10 cellular contexts compared by ENCODE assay signal in the genomic region with DNA sequence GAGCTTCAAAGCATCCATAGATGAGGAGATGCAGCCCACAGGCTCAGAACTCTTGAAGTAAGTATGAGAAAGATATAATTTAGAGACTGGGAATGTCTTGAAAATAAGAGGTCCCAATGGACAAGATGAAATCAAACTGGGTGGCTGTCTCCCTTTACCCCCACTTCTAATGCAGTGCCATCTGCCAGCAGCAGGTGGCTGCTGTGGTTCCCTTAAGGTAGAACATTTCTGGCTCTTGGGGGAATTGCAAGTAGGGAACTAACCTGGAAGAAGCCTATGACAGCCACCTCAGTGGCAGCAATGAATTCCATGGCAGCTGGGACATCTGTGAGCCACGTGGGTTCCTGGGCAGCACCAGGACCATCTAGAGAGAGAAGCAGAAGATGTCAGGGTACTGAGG. TPM values are rescaled to one million over a fixed set of nuclear protein-coding genes. Genes with fewer than 3 reads are reported as not detected.
DNase-seq lines count a peak whose midpoint lies in the region; ATAC-seq, FAIRE-seq and TF ChIP-seq lines count a peak whose summit lies in the region.
"Had no signal": no experiment of that assay in that cellular context is flagged by ENCODE, and none has a peak within 500 bp of the region (broad histone marks: within the 10 kb centered on the region; RNA-seq: fewer than 3 reads in every experiment).

No MANE protein-coding gene starts in this region.

- H3K27me3 Mint-ChIP-seq in CD4-positive, alpha-beta T cell: no peaks in the 10 kb centered on the region

- intact Hi-C loops in CD4-positive, alpha-beta T cell (cut with DNase I, micrococcal nuclease): loop anchor here (2.0 kb wide), 4 partner anchors 19 to 91 kb away; no protein-coding TSS in a partner anchor
- intact Hi-C loops in left colon (cut with DNase I, micrococcal nuclease): no loop called here

- peak overlapping the region; percentile 72 for H3K27ac Mint-ChIP-seq in CD4-positive, alpha-beta T cell

- TF ChIP-seq CTCF in CD4-positive, alpha-beta T cell (IDR thresholded peaks at IDR 0.05): peak; percentile 59
- TF ChIP-seq CTCF in fibroblast of mammary gland (conservative IDR thresholded peaks at IDR 0.05; ENCODE audit: control insufficient read depth, insufficient read depth, low read depth, low read length): peak; percentile 13

- FAIRE-seq in GM19239 (lab: Jason Lieb, UNC): peak; percentile 49

- ATAC-seq in CD4-positive, alpha-beta T cell (ENCODE audit: poor library complexity): peak; percentile 35
- no peak for ATAC-seq in HG02763 (IDR thresholded peaks at IDR 0.05; ENCODE audit: unreplicated experiment)
- ATAC-seq in left colon: no peak

- peaks cover 3% of the 10 kb centered on the region for H3K9me3 Mint-ChIP-seq in CD4-positive, alpha-beta T cell

- H3K36me3 Mint-ChIP-seq in CD4-positive, alpha-beta T cell (ENCODE audit: low read depth): peaks cover 95% of the 10 kb centered on the region

- no peaks in the 10 kb centered on the region for H3K9me3 ChIP-seq in CD4-positive, alpha-beta T cell (ENCODE audit: control insufficient read depth, low read length)

- CTCF ChIA-PET in CD4-positive, alpha-beta T cell (lab: Charles Lee): interaction anchor here (0.8 to 3.6 kb wide), 5 partner anchors 11 to 58 kb away, joined by 3 to 30 read pairs (median 3); no protein-coding TSS in a partner anchor

- no peak overlapping the region for H3K27ac ChIP-seq in CD4-positive, alpha-beta T cell (ENCODE audit: low read depth, low read length)

- no peaks in the 10 kb centered on the region for H3K27me3 ChIP-seq in CD4-positive, alpha-beta T cell (ENCODE audit: control insufficient read depth, insufficient read depth, low read length)

- peaks cover 63% of the 10 kb centered on the region for H3K4me1 Mint-ChIP-seq in CD4-positive, alpha-beta T cell (ENCODE audit: low read depth)

- POLR2A ChIA-PET in CD4-positive, alpha-beta T cell (lab: Charles Lee): interaction anchor here (0.6 to 7.7 kb wide), 8 partner anchors 8 to 58 kb away, joined by 3 to 71 read pairs (median 9); a partner anchor contains a TSS

- no peak overlapping the region for H3K4me3 Mint-ChIP-seq in CD4-positive, alpha-beta T cell

- no peak overlapping the region for H3K4me3 ChIP-seq in fibroblast of mammary gland (ENCODE audit: control insufficient read depth, low read depth, low read length)

- peak in 1 of 10 experiments; percentile 33 for DNase-seq in CD4-positive, alpha-beta T cell
- no peak for DNase-seq in GM19239 (ENCODE audit: insufficient read length, low spot score)
- peak; percentile 54 for DNase-seq in NCI-H82 treated with DMSO at 0.1 percent for 48 hours (lab: John Stamatoyannopoulos, UW; ENCODE audit: unreplicated experiment)
- no peak for DNase-seq in fibroblast of mammary gland (ENCODE audit: low read depth)
- no peak for DNase-seq in amygdala (lab: John Stamatoyannopoulos, UW)
- DNase-seq in left colon: no peak
- DNase-seq in NCI-H2029 (lab: John Stamatoyannopoulos, UW): no peak
- DNase-seq: activated CD4-positive, alpha-beta T cell treated with anti-CD3 and anti-CD28 coated beads for 48 hours; mesenchymal stem cell had no signal

RNA-seq across cellular contexts. Expression of a gene that starts 0.6 kb away (rescaled TPM):
- total RNA-seq in CD4-positive, alpha-beta T cell: 10 to 100 TPM; 16.2 to 17.1 TPM
- total RNA-seq in left colon: 1 to 10 TPM; 1.0 to 3.3 TPM

RNA-seq across cellular contexts. Expression of a gene that starts 23.7 kb away (rescaled TPM):
- 100 to 1,000 TPM; 872 to 942 TPM for total RNA-seq in CD4-positive, alpha-beta T cell
- 10 to 100 TPM; 23.5 to 38.5 TPM for total RNA-seq in left colon

RNA-seq across cellular contexts. Expression of a gene that starts 35.2 kb away (rescaled TPM):
- total RNA-seq in CD4-positive, alpha-beta T cell: not detected
- not detected for total RNA-seq in left colon

RNA-seq across cellular contexts. Expression of a gene that starts 52.0 kb away (rescaled TPM):
- 1 to 10 TPM; 1.3 to 1.8 TPM for total RNA-seq in CD4-positive, alpha-beta T cell
- 100 to 1,000 TPM in 1 of 2 donors, 10 to 100 TPM in 1; 77.0 to 248 TPM for total RNA-seq in left colon

Comparison
In these comparisons a context has a peak if more than half of its experiments do, and no peak if none do; other contexts are left out.
1. RNA of a gene that starts 23.7 kb away (total RNA-seq): 872 to 942 TPM in CD4-positive, alpha-beta T cell; 23.5 to 38.5 TPM in left colon; every median in the first group is over 10 times any median in the second.
2. intact Hi-C loops: an anchor here in CD4-positive, alpha-beta T cell (2.0 kb wide); none called in left colon.